Comparison of ENCODE assay signal across 14 cellular contexts in the genomic region with DNA sequence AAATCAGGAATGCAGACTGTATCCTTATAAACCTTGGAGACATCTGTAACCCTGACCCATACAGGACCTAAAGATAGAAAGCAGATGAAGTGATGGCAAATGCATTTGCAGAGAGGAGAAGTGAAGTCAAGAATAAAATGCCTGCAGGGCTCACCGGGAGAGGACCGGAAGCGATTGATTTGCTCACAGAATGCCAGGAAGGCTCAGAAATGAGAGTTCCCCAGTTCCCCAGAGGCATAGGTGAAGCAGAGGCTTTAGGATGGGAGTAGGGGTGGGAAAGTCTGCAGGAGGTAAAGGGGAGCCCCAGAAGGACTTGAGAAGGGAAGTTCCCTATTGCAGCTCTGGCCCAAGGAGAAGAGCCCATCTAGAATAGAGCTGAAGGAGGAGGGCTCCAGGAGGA.
A peak's percentile ranks its signal among the peaks of the same experiment; 100 is the strongest.
DNase-seq lines count a peak whose midpoint lies in the region; ATAC-seq lines count a peak whose summit lies in the region.
"Had no signal": no experiment of that assay in that cellular context is flagged by ENCODE, and none has a peak within 500 bp of the region (broad histone marks: within the 10 kb centered on the region; RNA-seq: fewer than 3 reads in every experiment).

No MANE protein-coding gene starts in this region.

- POLR2A ChIA-PET in activated CD4-positive, alpha-beta memory T cell treated with anti-CD3 and anti-CD28 coated beads for 36 hours (lab: Charles Lee): interaction anchor here (5.2 kb wide), 1 partner anchor 18 kb away, joined by 37 read pairs; no protein-coding TSS in a partner anchor
- POLR2A ChIA-PET in activated CD4-positive, alpha-beta memory T cell treated with anti-CD3 and anti-CD28 coated beads, Interleukin-2, amount 10 ng/mL, durations not matched to agents 7 days and 5 days (lab: Charles Lee): interaction anchor here (0.5 to 10.2 kb wide), 4 partner anchors 11 to 70 kb away, joined by 3 to 128 read pairs (median 50); no protein-coding TSS in a partner anchor

- no peak overlapping the region for H3K4me3 Mint-ChIP-seq in activated CD4-positive, alpha-beta memory T cell treated with anti-CD3 and anti-CD28 coated beads for 36 hours
- H3K4me3 Mint-ChIP-seq in activated CD4-positive, alpha-beta memory T cell treated with anti-CD3 and anti-CD28 coated beads, Interleukin-2, amount 10 ng/mL, durations not matched to agents 7 days and 5 days: no peak overlapping the region
- H3K4me3 Mint-ChIP-seq in T-helper 17 cell: peak overlapping the region; percentile 13
- peak overlapping the region; percentile 3 to 11 for H3K4me3 Mint-ChIP-seq in effector memory CD8-positive, alpha-beta T cell
- H3K4me3 Mint-ChIP-seq in stimulated activated naive B cell treated with anti-CD40 and anti-IgM and Interleukin-4, amounts not matched to agents 10 μg/mL and 1 μg/mL and 100 μg/mL, for 72 hours: peak overlapping the region in 1 of 2 donors; percentile 9

- no peak for ATAC-seq in T-helper 17 cell
- ATAC-seq in effector memory CD8-positive, alpha-beta T cell (replicated peaks): no peak
- ATAC-seq in stimulated activated naive B cell treated with anti-CD40 and anti-IgM and Interleukin-4, amounts not matched to agents 10 μg/mL and 1 μg/mL and 100 μg/mL, for 72 hours (replicated peaks): no peak
- no peak for ATAC-seq in HG03520 (IDR thresholded peaks at IDR 0.05; ENCODE audit: unreplicated experiment)
- ATAC-seq in GM19328 (IDR thresholded peaks at IDR 0.05; ENCODE audit: unreplicated experiment): no peak
- ATAC-seq: left lung had no signal

- peaks cover 70% of the 10 kb centered on the region for H3K4me1 Mint-ChIP-seq in activated CD4-positive, alpha-beta memory T cell treated with anti-CD3 and anti-CD28 coated beads for 36 hours (ENCODE audit: low read depth)
- H3K4me1 Mint-ChIP-seq in activated CD4-positive, alpha-beta memory T cell treated with anti-CD3 and anti-CD28 coated beads, Interleukin-2, amount 10 ng/mL, durations not matched to agents 7 days and 5 days: peaks cover 68% of the 10 kb centered on the region
- peaks cover 52% of the 10 kb centered on the region for H3K4me1 Mint-ChIP-seq in T-helper 17 cell
- peaks cover 54 to 67% of the 10 kb centered on the region in 2 donors for H3K4me1 Mint-ChIP-seq in effector memory CD8-positive, alpha-beta T cell (ENCODE audit: low read depth in 2 of 2)
- peaks cover 44 to 65% of the 10 kb centered on the region in 2 donors for H3K4me1 Mint-ChIP-seq in stimulated activated naive B cell treated with anti-CD40 and anti-IgM and Interleukin-4, amounts not matched to agents 10 μg/mL and 1 μg/mL and 100 μg/mL, for 72 hours

- H3K27ac Mint-ChIP-seq in activated CD4-positive, alpha-beta memory T cell treated with anti-CD3 and anti-CD28 coated beads for 36 hours: peak overlapping the region; percentile 71
- no peak overlapping the region for H3K27ac Mint-ChIP-seq in activated CD4-positive, alpha-beta memory T cell treated with anti-CD3 and anti-CD28 coated beads, Interleukin-2, amount 10 ng/mL, durations not matched to agents 7 days and 5 days
- peak overlapping the region; percentile 91 for H3K27ac Mint-ChIP-seq in T-helper 17 cell
- H3K27ac Mint-ChIP-seq in effector memory CD8-positive, alpha-beta T cell: peak overlapping the region in 1 of 2 donors; percentile 4
- H3K27ac Mint-ChIP-seq in stimulated activated naive B cell treated with anti-CD40 and anti-IgM and Interleukin-4, amounts not matched to agents 10 μg/mL and 1 μg/mL and 100 μg/mL, for 72 hours: peak overlapping the region; percentile 15

- intact Hi-C loops in activated CD4-positive, alpha-beta memory T cell treated with anti-CD3 and anti-CD28 coated beads for 36 hours (cut with micrococcal nuclease): no loop called here

- peaks cover 27% of the 10 kb centered on the region for H3K36me3 Mint-ChIP-seq in activated CD4-positive, alpha-beta memory T cell treated with anti-CD3 and anti-CD28 coated beads for 36 hours
- peaks cover 68% of the 10 kb centered on the region for H3K36me3 Mint-ChIP-seq in activated CD4-positive, alpha-beta memory T cell treated with anti-CD3 and anti-CD28 coated beads, Interleukin-2, amount 10 ng/mL, durations not matched to agents 7 days and 5 days (ENCODE audit: low read depth)
- H3K36me3 Mint-ChIP-seq in T-helper 17 cell (ENCODE audit: low read depth): peaks cover 6% of the 10 kb centered on the region
- H3K36me3 Mint-ChIP-seq in effector memory CD8-positive, alpha-beta T cell (ENCODE audit: insufficient read depth): peaks cover 9% of the 10 kb centered on the region
- peaks cover 13 to 24% of the 10 kb centered on the region in 2 donors for H3K36me3 Mint-ChIP-seq in stimulated activated naive B cell treated with anti-CD40 and anti-IgM and Interleukin-4, amounts not matched to agents 10 μg/mL and 1 μg/mL and 100 μg/mL, for 72 hours

- no peaks in the 10 kb centered on the region for H3K27me3 Mint-ChIP-seq in activated CD4-positive, alpha-beta memory T cell treated with anti-CD3 and anti-CD28 coated beads for 36 hours
- H3K27me3 Mint-ChIP-seq in activated CD4-positive, alpha-beta memory T cell treated with anti-CD3 and anti-CD28 coated beads, Interleukin-2, amount 10 ng/mL, durations not matched to agents 7 days and 5 days: no peaks in the 10 kb centered on the region
- no peaks in the 10 kb centered on the region for H3K27me3 Mint-ChIP-seq in T-helper 17 cell
- no peaks in the 10 kb centered on the region for H3K27me3 Mint-ChIP-seq in effector memory CD8-positive, alpha-beta T cell
- no peaks in the 10 kb centered on the region for H3K27me3 Mint-ChIP-seq in stimulated activated naive B cell treated with anti-CD40 and anti-IgM and Interleukin-4, amounts not matched to agents 10 μg/mL and 1 μg/mL and 100 μg/mL, for 72 hours

- CTCF ChIA-PET in activated CD4-positive, alpha-beta memory T cell treated with anti-CD3 and anti-CD28 coated beads for 36 hours (lab: Charles Lee): interaction anchor here (2.5 to 2.8 kb wide), 2 partner anchors 8 to 24 kb away, joined by 8 to 13 read pairs; no protein-coding TSS in a partner anchor
- CTCF ChIA-PET in activated CD4-positive, alpha-beta memory T cell treated with anti-CD3 and anti-CD28 coated beads, Interleukin-2, amount 10 ng/mL, durations not matched to agents 7 days and 5 days (lab: Charles Lee): no interaction called here

- no peak for DNase-seq in activated CD4-positive, alpha-beta memory T cell treated with anti-CD3 and anti-CD28 coated beads for 36 hours
- DNase-seq in activated CD4-positive, alpha-beta memory T cell treated with anti-CD3 and anti-CD28 coated beads, Interleukin-2, amount 10 ng/mL, durations not matched to agents 7 days and 5 days: no peak
- DNase-seq in T-helper 17 cell (no peak), globus pallidus (ENCODE audit: low spot score) (no peak)
- DNase-seq in effector memory CD8-positive, alpha-beta T cell: no peak
- DNase-seq in stimulated activated naive B cell treated with anti-CD40 and anti-IgM and Interleukin-4, amounts not matched to agents 10 μg/mL and 1 μg/mL and 100 μg/mL, for 72 hours: no peak
- DNase-seq: activated CD4-positive, alpha-beta T cell treated with anti-CD3 and anti-CD28 coated beads, Interleukin-2, amount 50 U/mL, for 48 hours; colonic mucosa; DMS 273 treated with DMSO at 0.1 percent for 48 hours; esophagus squamous epithelium; left lung; NCI-H1930 had no signal

- H3K9me3 Mint-ChIP-seq in activated CD4-positive, alpha-beta memory T cell treated with anti-CD3 and anti-CD28 coated beads for 36 hours: peaks cover 9% of the 10 kb centered on the region
- H3K9me3 Mint-ChIP-seq in activated CD4-positive, alpha-beta memory T cell treated with anti-CD3 and anti-CD28 coated beads, Interleukin-2, amount 10 ng/mL, durations not matched to agents 7 days and 5 days: peaks cover 9% of the 10 kb centered on the region
- H3K9me3 Mint-ChIP-seq in effector memory CD8-positive, alpha-beta T cell: peaks cover 3 to 7% of the 10 kb centered on the region in 2 donors
- peaks cover 3 to 4% of the 10 kb centered on the region in 2 donors for H3K9me3 Mint-ChIP-seq in stimulated activated naive B cell treated with anti-CD40 and anti-IgM and Interleukin-4, amounts not matched to agents 10 μg/mL and 1 μg/mL and 100 μg/mL, for 72 hours

- H3K9me3 ChIP-seq in T-helper 17 cell (ENCODE audit: control insufficient read depth, low read length, poor library complexity, severe bottlenecking): no peaks in the 10 kb centered on the region
- H3K9me3 ChIP-seq: colonic mucosa, esophagus squamous epithelium, left lung had no signal

Comparison
In these comparisons a context has a peak if more than half of its experiments do, and no peak if none do; other contexts are left out.
1. H3K4me3 Mint-ChIP-seq: peak in T-helper 17 cell (single experiment) and effector memory CD8-positive, alpha-beta T cell (2 of 2); none in activated CD4-positive, alpha-beta memory T cell treated with anti-CD3 and anti-CD28 coated beads for 36 hours (single experiment) and activated CD4-positive, alpha-beta memory T cell treated with anti-CD3 and anti-CD28 coated beads, Interleukin-2, amount 10 ng/mL, durations not matched to agents 7 days and 5 days (single experiment).